In genomic region chr4:182448281-182449151, GRCh38 we compare ENCODE assay signal across 8 cellular contexts.
DNase-seq lines count a peak whose midpoint lies in the region; ATAC-seq and TF ChIP-seq lines count a peak whose summit lies in the region.

No MANE protein-coding gene starts in this region.

- peak overlapping the region; percentile 77 for H3K4me3 Mint-ChIP-seq in natural killer cell

- TF ChIP-seq CTCF in foreskin fibroblast (IDR thresholded peaks at IDR 0.05; ENCODE audit: low read depth, low read length) (no peak), natural killer cell (IDR thresholded peaks at IDR 0.05) (no peak)

- H3K4me3 ChIP-seq in foreskin fibroblast (ENCODE audit: low read depth in 1 of 2, low read length in 2 of 2) = peak overlapping the region; percentile 58 to 61
- H3K4me3 ChIP-seq in subcutaneous abdominal adipose tissue (ENCODE audit: low read depth in 1 of 5, low read length in 5 of 5) = peak overlapping the region; percentile 40 to 78 (median 72)

- H3K27me3 Mint-ChIP-seq in natural killer cell (ENCODE audit: low read depth in 2 of 2) = peaks cover 56 to 70% of the 10 kb centered on the region in 2 donors

- H3K4me1 ChIP-seq in subcutaneous abdominal adipose tissue (ENCODE audit: control insufficient read depth in 5 of 5, insufficient read depth in 5 of 5, low read length in 5 of 5) = peaks cover 0 to 27% (median 19%) of the 10 kb centered on the region in 5 donors

- H3K27ac Mint-ChIP-seq in natural killer cell = no peak overlapping the region

- H3K9me3 ChIP-seq in subcutaneous abdominal adipose tissue (ENCODE audit: control insufficient read depth in 5 of 5, low read length in 5 of 5) = no peaks in the 10 kb centered on the region

- ATAC-seq in GM19351 (IDR thresholded peaks at IDR 0.05; ENCODE audit: unreplicated experiment) (peak; percentile 89), HG03432 (IDR thresholded peaks at IDR 0.05; ENCODE audit: unreplicated experiment) (peak; percentile 93), natural killer cell (peak; percentile 64 to 82 (median 64))

- H3K9ac ChIP-seq in subcutaneous abdominal adipose tissue (ENCODE audit: low read length in 5 of 5) = peak overlapping the region in 4 of 5 donors; percentile 44 to 80 (median 68)

- peak; percentile 85 for DNase-seq in Ammon's horn (ENCODE audit: low spot score)
- DNase-seq in NCI-H748 (lab: John Stamatoyannopoulos, UW; ENCODE audit: unreplicated experiment) = peak; percentile 93
- DNase-seq in activated naive CD4-positive, alpha-beta T cell (lab: John Stamatoyannopoulos, UW) = peak; percentile 1 to 23 (median 9)
- DNase-seq in foreskin fibroblast = peak; percentile 79 to 95
- DNase-seq in natural killer cell = no peak

- H3K4me1 Mint-ChIP-seq in natural killer cell = peaks cover 12 to 26% of the 10 kb centered on the region in 2 donors

- intact Hi-C loops in natural killer cell (cut with micrococcal nuclease) = no loop called here

- peaks cover 12% of the 10 kb centered on the region for H3K36me3 Mint-ChIP-seq in natural killer cell

- peaks cover 0 to 13% (median 0%) of the 10 kb centered on the region in 5 donors for H3K27me3 ChIP-seq in subcutaneous abdominal adipose tissue (ENCODE audit: control insufficient read depth in 5 of 5, insufficient read depth in 4 of 5, low read length in 5 of 5)

- H3K9me3 Mint-ChIP-seq in natural killer cell = peaks cover 0 to 2% of the 10 kb centered on the region in 2 donors

- H3K36me3 ChIP-seq in subcutaneous abdominal adipose tissue (ENCODE audit: control insufficient read depth in 5 of 5, insufficient read depth in 5 of 5, low read length in 5 of 5) = no peaks in the 10 kb centered on the region

- peak overlapping the region; percentile 81 for H3K27ac ChIP-seq in subcutaneous abdominal adipose tissue (ENCODE audit: low read depth, low read length)
